20 cellular contexts compared by ENCODE assay signal in genomic region chr1:101130673-101131072, GRCh38.
DNase-seq lines count a peak whose midpoint lies in the region; ATAC-seq, FAIRE-seq and TF ChIP-seq lines count a peak whose summit lies in the region.
"Had no signal": no experiment of that assay in that cellular context is flagged by ENCODE, and none has a peak within 500 bp of the region (broad histone marks: within the 10 kb centered on the region; RNA-seq: fewer than 3 reads in every experiment).

No MANE protein-coding gene starts in this region.

- DNase-seq in CD8-positive, alpha-beta T cell: no peak
- peak; percentile 69 for DNase-seq in HT1080 (ENCODE audit: low read depth)
- peak in 1 of 4 experiments; percentile 32 for DNase-seq in K562 (ENCODE audit: extremely low read depth in 1 of 4, low spot score in 3 of 4)
- no peak for DNase-seq in naive thymus-derived CD4-positive, alpha-beta T cell
- no peak for DNase-seq in superior temporal gyrus (ENCODE audit: extremely low spot score)
- DNase-seq in T-helper 9 cell: no peak
- no peak for DNase-seq in progenitor cell of endocrine pancreas (ENCODE audit: low spot score, unreplicated experiment)
- DNase-seq in NCI-H1930 (lab: John Stamatoyannopoulos, UW): no peak
- DNase-seq: activated CD4-positive, alpha-beta T cell treated with anti-CD3 and anti-CD28 coated beads, Interleukin-2, amount 10 ng/mL, durations not matched to agents 24 days and 14 days; activated T-cell treated with anti-CD3 and anti-CD28 coated beads, Interleukin-2, amount 50 U/mL, for 4 hours; BE2C; effector memory CD8-positive, alpha-beta T cell; foreskin melanocyte; Karpas-422; mucosa of descending colon; NCI-H1694; NCI-H510A treated with DMSO at 0.1 percent for 48 hours; psoas muscle; tibial artery had no signal

- H3K4me1 ChIP-seq in CD8-positive, alpha-beta T cell (ENCODE audit: insufficient read depth, low read length): peaks cover 57% of the 10 kb centered on the region
- peaks cover 0 to 29% of the 10 kb centered on the region in 2 experiments; a peak in 4 of 5 replicates for H3K4me1 ChIP-seq in K562 (replicated peaks in 1 of 2; ENCODE audit: control insufficient read depth in 2 of 2, insufficient read depth in 2 of 2, low read length in 2 of 2)
- H3K4me1 ChIP-seq in naive thymus-derived CD4-positive, alpha-beta T cell (ENCODE audit: control insufficient read depth in 2 of 2, insufficient read depth in 2 of 2, low read length in 2 of 2): peaks cover 25 to 60% of the 10 kb centered on the region in 2 donors
- H3K4me1 ChIP-seq: psoas muscle, tibial artery had no signal

- in situ Hi-C loops in K562 (cut with MboI): loop anchor here (10.0 kb wide), 1 partner anchor 154 kb away; no protein-coding TSS in a partner anchor

- H3K9me3 Mint-ChIP-seq in CD8-positive, alpha-beta T cell: no peaks in the 10 kb centered on the region
- H3K9me3 Mint-ChIP-seq in naive thymus-derived CD4-positive, alpha-beta T cell: peaks cover 0 to 1% (median 0%) of the 10 kb centered on the region in 11 donors
- no peaks in the 10 kb centered on the region for H3K9me3 Mint-ChIP-seq in progenitor cell of endocrine pancreas (ENCODE audit: low read depth)
- H3K9me3 Mint-ChIP-seq: activated CD4-positive, alpha-beta T cell treated with anti-CD3 and anti-CD28 coated beads, Interleukin-2, amount 10 ng/mL, durations not matched to agents 24 days and 14 days; activated T-cell treated with anti-CD3 and anti-CD28 coated beads, Interleukin-2, amount 50 U/mL, for 4 hours; effector memory CD8-positive, alpha-beta T cell had no signal

- ATAC-seq in CD8-positive, alpha-beta T cell: no peak
- ATAC-seq in K562: no peak
- no peak for ATAC-seq in naive thymus-derived CD4-positive, alpha-beta T cell
- ATAC-seq: effector memory CD8-positive, alpha-beta T cell; mucosa of descending colon; Panc1; psoas muscle had no signal

- TF ChIP-seq CTCF in CD8-positive, alpha-beta T cell (IDR thresholded peaks at IDR 0.05): no peak
- TF ChIP-seq CTCF in K562 (IDR thresholded peaks at IDR 0.05 in 2 of 3, conservative IDR thresholded peaks at IDR 0.05 in 1 of 3; ENCODE audit: insufficient read depth in 2 of 3, low read depth in 1 of 3, low read length in 3 of 3) (no peak), progenitor cell of endocrine pancreas (IDR thresholded peaks at IDR 0.05; ENCODE audit: unreplicated experiment) (no peak)

- H3K27ac Mint-ChIP-seq in CD8-positive, alpha-beta T cell: peak overlapping the region; percentile 62
- peak overlapping the region in 8 of 9 donors; percentile 62 to 94 (median 86) for H3K27ac Mint-ChIP-seq in naive thymus-derived CD4-positive, alpha-beta T cell
- H3K27ac Mint-ChIP-seq in progenitor cell of endocrine pancreas: no peak overlapping the region

- TF ChIP-seq POLR2A in K562 (conservative IDR thresholded peaks at IDR 0.05): no peak

- 0% methylated on average over 6 of the region's 6 CpGs for WGBS in K562 (ENCODE audit: insufficient coverage, low coverage, missing lambda C conversion rate)

- intact Hi-C loops in CD8-positive, alpha-beta T cell (cut with DNase I, micrococcal nuclease): loop anchor here in 1 of 2 experiments (5.0 kb wide), 1 partner anchor 33 kb away; no protein-coding TSS in a partner anchor
- intact Hi-C loops in K562 (cut with micrococcal nuclease): no loop called here
- intact Hi-C loops in naive thymus-derived CD4-positive, alpha-beta T cell (cut with micrococcal nuclease): no loop called here

- H3K36me3 ChIP-seq in CD8-positive, alpha-beta T cell (ENCODE audit: insufficient read depth, low read length): no peaks in the 10 kb centered on the region
- H3K36me3 ChIP-seq in K562 (ENCODE audit: control insufficient read depth, insufficient read depth, low read length): no peaks in the 10 kb centered on the region
- H3K36me3 ChIP-seq in naive thymus-derived CD4-positive, alpha-beta T cell (ENCODE audit: control insufficient read depth in 2 of 3, insufficient read depth in 3 of 3, low read length in 3 of 3): no peaks in the 10 kb centered on the region
- H3K36me3 ChIP-seq: BE2C, tibial artery had no signal

- POLR2A ChIA-PET in CD8-positive, alpha-beta T cell (lab: Charles Lee): interaction anchor here (1.0 kb wide), 1 partner anchor 14 kb away, joined by 3 read pairs; no protein-coding TSS in a partner anchor
- POLR2A ChIA-PET in K562 (lab: Yijun Ruan, JAX): interaction anchor here (1.4 kb wide), 1 partner anchor 15 kb away, joined by 3 read pairs; no protein-coding TSS in a partner anchor
- POLR2A ChIA-PET in naive thymus-derived CD4-positive, alpha-beta T cell (lab: Charles Lee): interaction anchor here (0.6 to 8.5 kb wide), 12 partner anchors 9 to 209 kb away, joined by 3 to 88 read pairs (median 4); partner anchors contain the start of gene S1PR1

- FAIRE-seq in K562 (lab: Jason Lieb, UNC): no peak

- BruUV-seq in K562 (replicated peaks; lab: Mats Ljungman, UMichigan): no TSS peak

- no peak overlapping the region for H2AFZ ChIP-seq in K562 (ENCODE audit: low read depth, low read length)

- no peaks in the 10 kb centered on the region for H3K79me2 ChIP-seq in K562 (ENCODE audit: control insufficient read depth, insufficient read depth, low read length)

- TF ChIP-seq RAD21 in K562 (CRISPR knock-in tag; conservative IDR thresholded peaks at IDR 0.05 in 1 of 2, IDR thresholded peaks at IDR 0.05 in 1 of 2): no peak

- H3K4me2 ChIP-seq in K562 (ENCODE audit: insufficient read depth, low read length): no peak overlapping the region

- no peak overlapping the region for H3K4me3 Mint-ChIP-seq in CD8-positive, alpha-beta T cell
- H3K4me3 Mint-ChIP-seq in naive thymus-derived CD4-positive, alpha-beta T cell: peak overlapping the region in 6 of 10 donors; percentile 1 to 56 (median 8)
- H3K4me3 Mint-ChIP-seq in progenitor cell of endocrine pancreas (ENCODE audit: low read depth): no peak overlapping the region
- H3K4me3 Mint-ChIP-seq: activated T-cell treated with anti-CD3 and anti-CD28 coated beads, Interleukin-2, amount 50 U/mL, for 4 hours had no signal

- no peak overlapping the region for H3K27ac ChIP-seq in CD8-positive, alpha-beta T cell (ENCODE audit: low read depth, low read length)
- no peak overlapping the region for H3K27ac ChIP-seq in K562 (ENCODE audit: extremely low read depth, low read depth, low read length)
- H3K27ac ChIP-seq in naive thymus-derived CD4-positive, alpha-beta T cell (ENCODE audit: low read depth, low read length): peak overlapping the region; percentile 8
- H3K27ac ChIP-seq: psoas muscle, tibial artery had no signal

- CTCF ChIA-PET in CD8-positive, alpha-beta T cell (lab: Charles Lee): interaction anchor here (1.0 to 1.3 kb wide), 3 partner anchors 151 to 179 kb away, joined by 3 to 4 read pairs (median 4); no protein-coding TSS in a partner anchor
- CTCF ChIA-PET in K562 (lab: Yijun Ruan, JAX; ENCODE audit: low intra/inter-chr PET ratio): no interaction called here
- CTCF ChIA-PET in naive thymus-derived CD4-positive, alpha-beta T cell (lab: Charles Lee): interaction anchor here (1.1 to 1.8 kb wide), 2 partner anchors 44 to 158 kb away, joined by 3 to 9 read pairs; no protein-coding TSS in a partner anchor

- no peak for TF ChIP-seq EP300 in K562 (IDR thresholded peaks at IDR 0.05; ENCODE audit: low read length)

- no peaks in the 10 kb centered on the region for H3K27me3 Mint-ChIP-seq in CD8-positive, alpha-beta T cell (ENCODE audit: low read depth)
- H3K27me3 Mint-ChIP-seq in naive thymus-derived CD4-positive, alpha-beta T cell: no peaks in the 10 kb centered on the region
- peaks cover 7% of the 10 kb centered on the region for H3K27me3 Mint-ChIP-seq in progenitor cell of endocrine pancreas
- H3K27me3 Mint-ChIP-seq: activated CD4-positive, alpha-beta T cell treated with anti-CD3 and anti-CD28 coated beads, Interleukin-2, amount 10 ng/mL, durations not matched to agents 24 days and 14 days; effector memory CD8-positive, alpha-beta T cell had no signal

- H3K36me3 Mint-ChIP-seq in CD8-positive, alpha-beta T cell: no peaks in the 10 kb centered on the region
- H3K36me3 Mint-ChIP-seq in naive thymus-derived CD4-positive, alpha-beta T cell: peaks cover 0 to 11% (median 0%) of the 10 kb centered on the region in 5 donors
- no peaks in the 10 kb centered on the region for H3K36me3 Mint-ChIP-seq in progenitor cell of endocrine pancreas (ENCODE audit: insufficient read depth)

- no peaks in the 10 kb centered on the region for H3K27me3 ChIP-seq in CD8-positive, alpha-beta T cell (ENCODE audit: insufficient read depth, low read length)
- H3K27me3 ChIP-seq in K562 (ENCODE audit: control insufficient read depth in 2 of 2, insufficient read depth in 2 of 2, low read length in 2 of 2): no peaks in the 10 kb centered on the region
- H3K27me3 ChIP-seq in naive thymus-derived CD4-positive, alpha-beta T cell (ENCODE audit: control insufficient read depth in 2 of 2, insufficient read depth in 2 of 2, low read length in 2 of 2): no peaks in the 10 kb centered on the region
- H3K27me3 ChIP-seq: BE2C, tibial artery had no signal

- no peaks in the 10 kb centered on the region for H3K9me1 ChIP-seq in K562 (ENCODE audit: control insufficient read depth, insufficient read depth, low read length)

- no peaks in the 10 kb centered on the region for H3K9me3 ChIP-seq in CD8-positive, alpha-beta T cell (ENCODE audit: low read length)
- no peaks in the 10 kb centered on the region for H3K9me3 ChIP-seq in K562 (replicated peaks; ENCODE audit: control insufficient read depth, insufficient read depth, low read depth, low read length)
- H3K9me3 ChIP-seq in naive thymus-derived CD4-positive, alpha-beta T cell (ENCODE audit: control insufficient read depth in 2 of 3, low read length in 3 of 3): no peaks in the 10 kb centered on the region
- H3K9me3 ChIP-seq: BE2C, mucosa of descending colon, psoas muscle, tibial artery had no signal

- no peaks in the 10 kb centered on the region for H4K20me1 ChIP-seq in K562 (replicated peaks; ENCODE audit: control insufficient read depth, insufficient read depth, low read length)

- no peak overlapping the region for H3K9ac ChIP-seq in K562 (ENCODE audit: insufficient read depth in 1 of 2, low read depth in 2 of 2, low read length in 2 of 2)

- peaks cover 68% of the 10 kb centered on the region for H3K4me1 Mint-ChIP-seq in CD8-positive, alpha-beta T cell (ENCODE audit: low read depth)
- peaks cover 46 to 74% (median 65%) of the 10 kb centered on the region in 7 donors for H3K4me1 Mint-ChIP-seq in naive thymus-derived CD4-positive, alpha-beta T cell
- no peaks in the 10 kb centered on the region for H3K4me1 Mint-ChIP-seq in progenitor cell of endocrine pancreas (ENCODE audit: low read depth)

- no peak overlapping the region for H3K4me3 ChIP-seq in CD8-positive, alpha-beta T cell (ENCODE audit: low read depth, low read length)
- H3K4me3 ChIP-seq in K562: no peak overlapping the region
- no peak overlapping the region for H3K4me3 ChIP-seq in naive thymus-derived CD4-positive, alpha-beta T cell (ENCODE audit: low read length)
- H3K4me3 ChIP-seq: mucosa of descending colon, psoas muscle, tibial artery had no signal

Comparison
In these comparisons a context has a peak if more than half of its experiments do, and no peak if none do; other contexts are left out.
1. H3K4me3 Mint-ChIP-seq: peak in naive thymus-derived CD4-positive, alpha-beta T cell (6 of 10); none in CD8-positive, alpha-beta T cell (single experiment) and progenitor cell of endocrine pancreas (single experiment).